Comparison of ENCODE assay signal across 1 cellular context in the genomic region with DNA sequence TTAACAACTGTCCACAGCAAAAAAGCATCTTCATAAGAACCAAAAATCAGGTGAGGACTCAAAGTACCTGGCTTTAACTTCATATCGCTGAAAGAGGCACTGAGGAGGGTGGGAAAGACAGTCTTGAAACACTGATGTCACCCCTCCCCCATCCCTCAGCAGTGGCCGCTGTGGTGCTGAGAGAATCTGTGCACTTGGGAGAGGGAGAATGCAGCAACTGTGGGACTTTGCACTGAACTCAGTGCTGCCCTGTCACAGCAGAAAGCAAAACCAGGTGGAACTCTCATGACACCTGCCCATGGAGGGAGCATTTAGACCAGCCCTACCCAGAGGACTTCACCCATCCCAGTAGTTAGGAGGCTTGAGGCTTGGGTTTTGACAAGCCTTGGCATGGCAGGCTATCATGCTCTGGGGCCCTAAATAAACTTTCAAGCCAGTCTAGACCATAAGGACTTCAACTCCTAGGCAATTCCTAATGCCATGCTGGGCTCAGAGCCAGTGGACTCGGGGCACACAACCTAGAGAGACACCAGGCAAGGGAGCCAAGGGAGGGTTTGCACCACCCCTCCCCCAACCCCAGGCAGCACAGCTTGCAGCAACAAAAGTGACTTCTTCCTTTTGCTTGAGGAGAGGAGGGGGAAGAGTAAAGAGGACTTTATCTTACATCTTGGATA.
TF ChIP-seq lines count a peak whose summit lies in the region.

No MANE protein-coding gene starts in this region.

TF ChIP-seq in HepG2, 621 proteins besides CTCF, POLR2A, EP300 and RAD21 (continued from another document and continues in another):
- TF ChIP-seq, protein P1, sequence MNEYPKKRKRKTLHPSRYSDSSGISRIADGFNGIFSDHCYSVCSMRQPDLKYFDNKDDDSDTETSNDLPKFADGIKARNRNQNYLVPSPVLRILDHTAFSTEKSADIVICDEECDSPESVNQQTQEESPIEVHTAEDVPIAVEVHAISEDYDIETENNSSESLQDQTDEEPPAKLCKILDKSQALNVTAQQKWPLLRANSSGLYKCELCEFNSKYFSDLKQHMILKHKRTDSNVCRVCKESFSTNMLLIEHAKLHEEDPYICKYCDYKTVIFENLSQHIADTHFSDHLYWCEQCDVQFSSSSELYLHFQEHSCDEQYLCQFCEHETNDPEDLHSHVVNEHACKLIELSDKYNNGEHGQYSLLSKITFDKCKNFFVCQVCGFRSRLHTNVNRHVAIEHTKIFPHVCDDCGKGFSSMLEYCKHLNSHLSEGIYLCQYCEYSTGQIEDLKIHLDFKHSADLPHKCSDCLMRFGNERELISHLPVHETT (CRISPR knock-in tag; conservative IDR thresholded peaks at IDR 0.05): no peak
- TF ChIP-seq AKNA (CRISPR knock-in tag; IDR thresholded peaks at IDR 0.05; ENCODE audit: borderline replicate concordance) (no peak), CENPX (CRISPR knock-in tag; IDR thresholded peaks at IDR 0.05) (no peak), ZSCAN20 (CRISPR knock-in tag; IDR thresholded peaks at IDR 0.05; ENCODE audit: borderline replicate concordance) (no peak), SSRP1 (CRISPR knock-in tag; IDR thresholded peaks at IDR 0.05) (no peak), DMTF1 (CRISPR knock-in tag; IDR thresholded peaks at IDR 0.05) (no peak), ZNF713 (CRISPR knock-in tag; IDR thresholded peaks at IDR 0.05) (no peak), ZNF557 (CRISPR knock-in tag; IDR thresholded peaks at IDR 0.05) (0 out of 2 replicates have a peak, but pooled peaks have one; percentile 42), JDP2 (CRISPR knock-in tag; IDR thresholded peaks at IDR 0.05; ENCODE audit: borderline replicate concordance) (no peak), PLSCR1 (CRISPR knock-in tag; IDR thresholded peaks at IDR 0.05; ENCODE audit: borderline replicate concordance) (no peak), ZNF329 (CRISPR knock-in tag; IDR thresholded peaks at IDR 0.05; ENCODE audit: low read depth) (no peak), PRPF4 (IDR thresholded peaks at IDR 0.05; ENCODE audit: low read depth, low read length, poor library complexity, severe bottlenecking) (peak; percentile 8), KDM5A (IDR thresholded peaks at IDR 0.05; ENCODE audit: borderline replicate concordance, low read length) (no peak), SIX4 (CRISPR knock-in tag; IDR thresholded peaks at IDR 0.05) (no peak), YEATS4 (CRISPR knock-in tag; IDR thresholded peaks at IDR 0.05; ENCODE audit: borderline replicate concordance) (no peak), MTA3 (CRISPR knock-in tag; IDR thresholded peaks at IDR 0.05) (no peak), ZNF34 (CRISPR knock-in tag; IDR thresholded peaks at IDR 0.05; ENCODE audit: borderline replicate concordance) (no peak), HDAC2 (CRISPR knock-in tag; IDR thresholded peaks at IDR 0.05) (0 out of 2 replicates have a peak, but pooled peaks have one; percentile 48), NR2F1 (CRISPR knock-in tag; IDR thresholded peaks at IDR 0.05) (no peak), TCF7 (IDR thresholded peaks at IDR 0.05; ENCODE audit: low read depth) (no peak), TFE3 (CRISPR knock-in tag; IDR thresholded peaks at IDR 0.05) (0 out of 2 replicates have a peak, but pooled peaks have one; percentile 21), ZSCAN25 (CRISPR knock-in tag; IDR thresholded peaks at IDR 0.05) (peak; percentile 27; the same call in 1 of the 2 replicates), MTF2 (CRISPR knock-in tag; IDR thresholded peaks at IDR 0.05; ENCODE audit: borderline replicate concordance) (no peak), CEBPB (IDR thresholded peaks at IDR 0.05; ENCODE audit: borderline replicate concordance, low read depth, low read length) (no peak), MAZ (IDR thresholded peaks at IDR 0.05; ENCODE audit: borderline replicate concordance, low read depth, low read length) (no peak), MAZ (CRISPR knock-in tag; IDR thresholded peaks at IDR 0.05; ENCODE audit: low read depth) (no peak), MZF1 (CRISPR knock-in tag; IDR thresholded peaks at IDR 0.05; ENCODE audit: borderline replicate concordance) (no peak), MTA1 (CRISPR knock-in tag; IDR thresholded peaks at IDR 0.05; ENCODE audit: borderline replicate concordance) (no peak)
- TF ChIP-seq, protein P2, sequence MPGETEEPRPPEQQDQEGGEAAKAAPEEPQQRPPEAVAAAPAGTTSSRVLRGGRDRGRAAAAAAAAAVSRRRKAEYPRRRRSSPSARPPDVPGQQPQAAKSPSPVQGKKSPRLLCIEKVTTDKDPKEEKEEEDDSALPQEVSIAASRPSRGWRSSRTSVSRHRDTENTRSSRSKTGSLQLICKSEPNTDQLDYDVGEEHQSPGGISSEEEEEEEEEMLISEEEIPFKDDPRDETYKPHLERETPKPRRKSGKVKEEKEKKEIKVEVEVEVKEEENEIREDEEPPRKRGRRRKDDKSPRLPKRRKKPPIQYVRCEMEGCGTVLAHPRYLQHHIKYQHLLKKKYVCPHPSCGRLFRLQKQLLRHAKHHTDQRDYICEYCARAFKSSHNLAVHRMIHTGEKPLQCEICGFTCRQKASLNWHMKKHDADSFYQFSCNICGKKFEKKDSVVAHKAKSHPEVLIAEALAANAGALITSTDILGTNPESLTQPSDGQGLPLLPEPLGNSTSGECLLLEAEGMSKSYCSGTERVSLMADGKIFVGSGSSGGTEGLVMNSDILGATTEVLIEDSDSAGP (CRISPR knock-in tag; IDR thresholded peaks at IDR 0.05; ENCODE audit: borderline replicate concordance): peak; percentile 25
- TF ChIP-seq, protein P3, sequence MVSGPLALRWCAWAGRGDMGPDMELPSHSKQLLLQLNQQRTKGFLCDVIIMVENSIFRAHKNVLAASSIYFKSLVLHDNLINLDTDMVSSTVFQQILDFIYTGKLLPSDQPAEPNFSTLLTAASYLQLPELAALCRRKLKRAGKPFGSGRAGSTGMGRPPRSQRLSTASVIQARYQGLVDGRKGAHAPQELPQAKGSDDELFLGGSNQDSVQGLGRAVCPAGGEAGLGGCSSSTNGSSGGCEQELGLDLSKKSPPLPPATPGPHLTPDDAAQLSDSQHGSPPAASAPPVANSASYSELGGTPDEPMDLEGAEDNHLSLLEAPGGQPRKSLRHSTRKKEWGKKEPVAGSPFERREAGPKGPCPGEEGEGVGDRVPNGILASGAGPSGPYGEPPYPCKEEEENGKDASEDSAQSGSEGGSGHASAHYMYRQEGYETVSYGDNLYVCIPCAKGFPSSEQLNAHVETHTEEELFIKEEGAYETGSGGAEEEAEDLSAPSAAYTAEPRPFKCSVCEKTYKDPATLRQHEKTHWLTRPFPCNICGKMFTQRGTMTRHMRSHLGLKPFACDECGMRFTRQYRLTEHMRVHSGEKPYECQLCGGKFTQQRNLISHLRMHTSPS (CRISPR knock-in tag; IDR thresholded peaks at IDR 0.05; ENCODE audit: low read depth): no peak
- TF ChIP-seq, protein P4, sequence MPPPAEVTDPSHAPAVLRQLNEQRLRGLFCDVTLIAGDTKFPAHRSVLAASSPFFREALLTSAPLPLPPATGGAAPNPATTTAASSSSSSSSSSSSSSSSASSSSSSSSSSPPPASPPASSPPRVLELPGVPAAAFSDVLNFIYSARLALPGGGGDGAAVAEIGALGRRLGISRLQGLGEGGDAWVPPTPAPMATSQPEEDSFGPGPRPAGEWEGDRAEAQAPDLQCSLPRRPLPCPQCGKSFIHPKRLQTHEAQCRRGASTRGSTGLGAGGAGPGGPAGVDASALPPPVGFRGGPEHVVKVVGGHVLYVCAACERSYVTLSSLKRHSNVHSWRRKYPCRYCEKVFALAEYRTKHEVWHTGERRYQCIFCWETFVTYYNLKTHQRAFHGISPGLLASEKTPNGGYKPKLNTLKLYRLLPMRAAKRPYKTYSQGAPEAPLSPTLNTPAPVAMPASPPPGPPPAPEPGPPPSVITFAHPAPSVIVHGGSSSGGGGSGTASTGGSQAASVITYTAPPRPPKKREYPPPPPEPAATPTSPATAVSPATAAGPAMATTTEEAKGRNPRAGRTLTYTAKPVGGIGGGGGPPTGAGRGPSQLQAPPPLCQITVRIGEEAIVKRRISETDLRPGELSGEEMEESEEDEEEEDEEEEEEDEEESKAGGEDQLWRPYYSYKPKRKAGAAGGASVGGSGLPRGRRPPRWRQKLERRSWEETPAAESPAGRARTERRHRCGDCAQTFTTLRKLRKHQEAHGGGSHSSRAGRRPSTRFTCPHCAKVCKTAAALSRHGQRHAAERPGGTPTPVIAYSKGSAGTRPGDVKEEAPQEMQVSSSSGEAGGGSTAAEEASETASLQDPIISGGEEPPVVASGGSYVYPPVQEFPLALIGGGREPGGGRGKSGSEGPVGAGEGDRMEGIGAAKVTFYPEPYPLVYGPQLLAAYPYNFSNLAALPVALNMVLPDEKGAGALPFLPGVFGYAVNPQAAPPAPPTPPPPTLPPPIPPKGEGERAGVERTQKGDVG (CRISPR knock-in tag; IDR thresholded peaks at IDR 0.05; ENCODE audit: borderline replicate concordance): no peak
